ENCODE assay signal across 12 cellular contexts in genomic region chr16:49620868-49621239, GRCh38.
DNase-seq lines count a peak whose midpoint lies in the region; ATAC-seq and TF ChIP-seq lines count a peak whose summit lies in the region.
"Had no signal": no experiment of that assay in that cellular context is flagged by ENCODE, and none has a peak within 500 bp of the region (broad histone marks: within the 10 kb centered on the region; RNA-seq: fewer than 3 reads in every experiment).

No MANE protein-coding gene starts in this region.

- H3K27me3 Mint-ChIP-seq in neural crest cell (ENCODE audit: low read depth) (no peaks in the 10 kb centered on the region), type B pancreatic cell (no peaks in the 10 kb centered on the region)
- H3K27me3 Mint-ChIP-seq: activated naive CD8-positive, alpha-beta T cell had no signal

- peak overlapping the region; percentile 19 to 81 (median 51) for H3K27ac ChIP-seq in esophagus squamous epithelium

- 20% methylated on average over 1 of the region's 6 CpGs; no CpG with 5 or more reads in 1 of the 2 donors for WGBS in esophagus squamous epithelium, 2 donors

- no peak for TF ChIP-seq CTCF in esophagus squamous epithelium (IDR thresholded peaks at IDR 0.05)
- TF ChIP-seq CTCF in neural crest cell (conservative IDR thresholded peaks at IDR 0.05): no peak
- TF ChIP-seq CTCF in type B pancreatic cell (conservative IDR thresholded peaks at IDR 0.05): no peak

- H3K4me3 Mint-ChIP-seq in neural crest cell (peak overlapping the region; percentile 18), type B pancreatic cell (peak overlapping the region; percentile 17)
- H3K4me3 Mint-ChIP-seq: activated naive CD8-positive, alpha-beta T cell had no signal

- peaks cover 0 to 18% (median 11%) of the 10 kb centered on the region in 3 donors for H3K4me1 ChIP-seq in esophagus squamous epithelium

- H3K36me3 Mint-ChIP-seq in neural crest cell (ENCODE audit: low read depth): peaks cover 3% of the 10 kb centered on the region
- peaks cover 5% of the 10 kb centered on the region for H3K36me3 Mint-ChIP-seq in type B pancreatic cell
- H3K36me3 Mint-ChIP-seq: activated naive CD8-positive, alpha-beta T cell had no signal

- no peaks in the 10 kb centered on the region for H3K36me3 ChIP-seq in esophagus squamous epithelium

- ATAC-seq in GM19397 (IDR thresholded peaks at IDR 0.05; ENCODE audit: unreplicated experiment) (no peak), GM19452 (IDR thresholded peaks at IDR 0.05; ENCODE audit: unreplicated experiment) (no peak), GM21528 (IDR thresholded peaks at IDR 0.05; ENCODE audit: low FRiP score, unreplicated experiment) (no peak)

- H3K4me1 Mint-ChIP-seq in neural crest cell (peaks cover 3% of the 10 kb centered on the region), type B pancreatic cell (ENCODE audit: unreplicated experiment) (peaks cover 11% of the 10 kb centered on the region)

- intact Hi-C loops in esophagus squamous epithelium (cut with DNase I): no loop called here

- TF ChIP-seq POLR2A in esophagus squamous epithelium (IDR thresholded peaks at IDR 0.05): no peak

- H3K9me3 ChIP-seq in esophagus squamous epithelium: no peaks in the 10 kb centered on the region
- H3K9me3 ChIP-seq: Caco-2 had no signal

- no peaks in the 10 kb centered on the region for H3K9me3 Mint-ChIP-seq in neural crest cell
- H3K9me3 Mint-ChIP-seq in type B pancreatic cell: no peaks in the 10 kb centered on the region

- H3K27me3 ChIP-seq in esophagus squamous epithelium: no peaks in the 10 kb centered on the region

- peak overlapping the region; percentile 74 for H3K27ac Mint-ChIP-seq in neural crest cell (ENCODE audit: unreplicated experiment)
- H3K27ac Mint-ChIP-seq in type B pancreatic cell: no peak overlapping the region
- H3K27ac Mint-ChIP-seq: activated naive CD8-positive, alpha-beta T cell had no signal

- DNase-seq in RPMI7951 (ENCODE audit: low read depth) (peak; percentile 3), esophagus squamous epithelium (lab: John Stamatoyannopoulos, UW) (no peak), neural crest cell (ENCODE audit: low read depth, low spot score) (no peak), type B pancreatic cell (ENCODE audit: extremely low spot score, unreplicated experiment) (no peak), germinal center (ENCODE audit: low spot score) (no peak)
- DNase-seq: KG1, NCI-H2081 had no signal

- H3K4me3 ChIP-seq in esophagus squamous epithelium: no peak overlapping the region
